In genomic region chr18:13136056-13136688, GRCh38 we compare ENCODE assay signal across 8 cellular contexts.
DNase-seq lines count a peak whose midpoint lies in the region; ATAC-seq and TF ChIP-seq lines count a peak whose summit lies in the region.

No MANE protein-coding gene starts in this region.

- H3K27me3 ChIP-seq in hepatocyte = peaks cover 5% of the 10 kb centered on the region

- H3K4me3 Mint-ChIP-seq in activated T-cell treated with anti-CD3 and anti-CD28 coated beads, Interleukin-2, amount 50 U/mL, for 24 hours = peak overlapping the region; percentile 81

- no peaks in the 10 kb centered on the region for H3K4me1 ChIP-seq in hepatocyte (ENCODE audit: insufficient read depth)

- peak overlapping the region; percentile 60 for H2AFZ ChIP-seq in hepatocyte

- H3K9me3 Mint-ChIP-seq in activated T-cell treated with anti-CD3 and anti-CD28 coated beads, Interleukin-2, amount 50 U/mL, for 24 hours = no peaks in the 10 kb centered on the region

- peaks cover 11% of the 10 kb centered on the region for H3K27me3 Mint-ChIP-seq in activated T-cell treated with anti-CD3 and anti-CD28 coated beads, Interleukin-2, amount 50 U/mL, for 24 hours

- no peaks in the 10 kb centered on the region for H3K36me3 ChIP-seq in hepatocyte (replicated peaks; ENCODE audit: insufficient read depth, low read depth)

- H3K36me3 Mint-ChIP-seq in activated T-cell treated with anti-CD3 and anti-CD28 coated beads, Interleukin-2, amount 50 U/mL, for 24 hours (ENCODE audit: low read depth) = peaks cover 3% of the 10 kb centered on the region

- no peak for TF ChIP-seq CTCF in hepatocyte (IDR thresholded peaks at IDR 0.05; ENCODE audit: poor library complexity)

- H3K4me1 Mint-ChIP-seq in activated T-cell treated with anti-CD3 and anti-CD28 coated beads, Interleukin-2, amount 50 U/mL, for 24 hours (ENCODE audit: low read depth) = peaks cover 32% of the 10 kb centered on the region

- peak overlapping the region; percentile 75 for H3K27ac Mint-ChIP-seq in activated T-cell treated with anti-CD3 and anti-CD28 coated beads, Interleukin-2, amount 50 U/mL, for 24 hours

- no peaks in the 10 kb centered on the region for H3K79me2 ChIP-seq in hepatocyte

- no peaks in the 10 kb centered on the region for H4K20me1 ChIP-seq in hepatocyte (ENCODE audit: insufficient read depth, poor library complexity, severe bottlenecking)

- H3K9me2 ChIP-seq in hepatocyte (replicated peaks; ENCODE audit: insufficient read depth) = no peaks in the 10 kb centered on the region

- DNase-seq in DMS79 treated with DMSO at 0.1 percent for 48 hours (lab: John Stamatoyannopoulos, UW) (peak; percentile 76), hepatocyte (ENCODE audit: low spot score) (no peak), NCI-H187 (lab: John Stamatoyannopoulos, UW) (no peak), D341Med (ENCODE audit: low spot score) (no peak), NCI-H524 treated with DMSO at 0.1 percent for 48 hours (lab: John Stamatoyannopoulos, UW) (no peak)
- peak; percentile 58 for DNase-seq in activated T-cell treated with anti-CD3 and anti-CD28 coated beads, Interleukin-2, amount 50 U/mL, for 24 hours
- peak; percentile 44 to 49 for DNase-seq in stimulated activated CD4-positive, alpha-beta T cell treated with anti-CD3 and anti-CD28 coated beads, Interleukin-2, amount 100 ng/mL, for 48 hours

- WGBS in hepatocyte (ENCODE audit: low lambda C conversion rate, missing lambda C conversion rate) = 63% methylated on average over 32 of the region's 32 CpGs

- no peak overlapping the region for H3K4me3 ChIP-seq in hepatocyte

- H3K4me2 ChIP-seq in hepatocyte = peak overlapping the region; percentile 92

- no peak overlapping the region for H3K27ac ChIP-seq in hepatocyte

- ATAC-seq in HG03439 (IDR thresholded peaks at IDR 0.05; ENCODE audit: unreplicated experiment) = peak; percentile 8

- no peaks in the 10 kb centered on the region for H3K9me3 ChIP-seq in hepatocyte (ENCODE audit: low read depth)

Comparison
In these comparisons a context has a peak if more than half of its experiments do, and no peak if none do; other contexts are left out.
1. DNase-seq: peak in DMS79 treated with DMSO at 0.1 percent for 48 hours (single experiment), activated T-cell treated with anti-CD3 and anti-CD28 coated beads, Interleukin-2, amount 50 U/mL, for 24 hours (single experiment) and stimulated activated CD4-positive, alpha-beta T cell treated with anti-CD3 and anti-CD28 coated beads, Interleukin-2, amount 100 ng/mL, for 48 hours (2 of 2); none in hepatocyte (single experiment), NCI-H187 (0 of 2), D341Med (single experiment) and NCI-H524 treated with DMSO at 0.1 percent for 48 hours (single experiment).